In genomic region chr14:58826845-58827686, GRCh38 we compare ENCODE assay signal across 14 cellular contexts.
A peak's percentile ranks its signal among the peaks of the same experiment; 100 is the strongest.
DNase-seq lines count a peak whose midpoint lies in the region; ATAC-seq, FAIRE-seq and TF ChIP-seq lines count a peak whose summit lies in the region.
"Had no signal": no experiment of that assay in that cellular context is flagged by ENCODE, and none has a peak within 500 bp of the region (broad histone marks: within the 10 kb centered on the region; RNA-seq: fewer than 3 reads in every experiment).

No MANE protein-coding gene starts in this region.

- no peak overlapping the region for H3K4me3 Mint-ChIP-seq in neural crest cell
- H3K4me3 Mint-ChIP-seq: activated T-cell treated with anti-CD3 and anti-CD28 coated beads, Interleukin-2, amount 50 U/mL, for 4 hours; memory B cell had no signal

- no peak overlapping the region for H3K27ac Mint-ChIP-seq in neural crest cell (ENCODE audit: unreplicated experiment)
- H3K27ac Mint-ChIP-seq: memory B cell had no signal

- H3K27ac ChIP-seq in DND-41 (ENCODE audit: low read length) (no peak overlapping the region), SJCRH30 (no peak overlapping the region)
- H3K27ac ChIP-seq: body of pancreas, GM23248 had no signal

- H3K27me3 ChIP-seq in DND-41 (ENCODE audit: insufficient read depth, low read length, poor library complexity) (peaks cover 6% of the 10 kb centered on the region), SJCRH30 (no peaks in the 10 kb centered on the region)
- H3K27me3 ChIP-seq: body of pancreas had no signal

- peak; percentile 45 for TF ChIP-seq CTCF in DND-41 (IDR thresholded peaks at IDR 0.05; ENCODE audit: borderline replicate concordance, extremely low read depth, low read length, poor library complexity, severe bottlenecking)
- peak; percentile 22 for TF ChIP-seq CTCF in astrocyte of the spinal cord (IDR thresholded peaks at IDR 0.05; ENCODE audit: low read depth, low read length)
- TF ChIP-seq CTCF in neural crest cell (conservative IDR thresholded peaks at IDR 0.05): peak; percentile 59

- H3K4me3 ChIP-seq in DND-41 (ENCODE audit: low read depth in 1 of 2, low read length in 2 of 2) (no peak overlapping the region), astrocyte of the spinal cord (ENCODE audit: low read depth, low read length) (no peak overlapping the region), SJCRH30 (no peak overlapping the region)
- H3K4me3 ChIP-seq: body of pancreas, GM23248 had no signal

- ATAC-seq in DND-41 (ENCODE audit: insufficient read depth, low read depth) (no peak), GM21786 (IDR thresholded peaks at IDR 0.05; ENCODE audit: unreplicated experiment) (no peak), HG02678 (IDR thresholded peaks at IDR 0.05; ENCODE audit: unreplicated experiment) (no peak)
- ATAC-seq: activated T-cell treated with anti-CD3 and anti-CD28 coated beads, Interleukin-2, amount 50 U/mL, for 4 hours; body of pancreas had no signal

- H2AFZ ChIP-seq in DND-41 (ENCODE audit: low read depth, low read length): no peak overlapping the region
- H2AFZ ChIP-seq: GM23248 had no signal

- no peaks in the 10 kb centered on the region for H3K27me3 Mint-ChIP-seq in neural crest cell (ENCODE audit: low read depth)

- H3K9ac ChIP-seq in DND-41 (ENCODE audit: low read depth, low read length): no peak overlapping the region
- H3K9ac ChIP-seq: GM23248 had no signal

- DNase-seq in DND-41: no peak
- DNase-seq in HTR-8/SVneo (ENCODE audit: insufficient read length, low spot score): no peak
- DNase-seq in astrocyte of the spinal cord (ENCODE audit: low read depth, low spot score): no peak
- DNase-seq in neural crest cell (ENCODE audit: low read depth, low spot score): no peak
- no peak for DNase-seq in SJCRH30
- DNase-seq in pons (ENCODE audit: low spot score): no peak
- DNase-seq: activated T-cell treated with anti-CD3 and anti-CD28 coated beads, Interleukin-2, amount 50 U/mL, for 4 hours; body of pancreas; DMS79 treated with DMSO at 0.1 percent for 48 hours; foreskin melanocyte; GM23248 had no signal

- H3K36me3 ChIP-seq in DND-41 (ENCODE audit: insufficient read depth, low read length) (no peaks in the 10 kb centered on the region), SJCRH30 (no peaks in the 10 kb centered on the region)

- no peaks in the 10 kb centered on the region for H3K4me1 ChIP-seq in DND-41 (ENCODE audit: insufficient read depth, low read length)
- peaks cover 18% of the 10 kb centered on the region for H3K4me1 ChIP-seq in SJCRH30
- H3K4me1 ChIP-seq: body of pancreas had no signal

- no peaks in the 10 kb centered on the region for H4K20me1 ChIP-seq in DND-41 (ENCODE audit: insufficient read depth, low read length)

- peaks cover 3% of the 10 kb centered on the region for H3K9me3 Mint-ChIP-seq in neural crest cell
- H3K9me3 Mint-ChIP-seq: memory B cell had no signal

- H3K79me2 ChIP-seq in DND-41 (ENCODE audit: insufficient read depth, low read length): no peaks in the 10 kb centered on the region

- in situ Hi-C loops in astrocyte of the spinal cord (cut with HindIII; ENCODE audit: low sequenced_read_pairs): no loop called here

- H3K9me3 ChIP-seq in DND-41 (ENCODE audit: insufficient read depth, low read length, severe bottlenecking) (no peaks in the 10 kb centered on the region), SJCRH30 (replicated peaks) (no peaks in the 10 kb centered on the region)
- H3K9me3 ChIP-seq: body of pancreas had no signal

- H3K4me1 Mint-ChIP-seq in neural crest cell: no peaks in the 10 kb centered on the region
- H3K4me1 Mint-ChIP-seq: memory B cell had no signal

- FAIRE-seq in HTR-8/SVneo (lab: Jason Lieb, UNC): peak; percentile 96

- H3K4me2 ChIP-seq in DND-41 (ENCODE audit: insufficient read depth, low read length): no peak overlapping the region

- no peaks in the 10 kb centered on the region for H3K36me3 Mint-ChIP-seq in neural crest cell (ENCODE audit: low read depth)
- H3K36me3 Mint-ChIP-seq: memory B cell had no signal
